ENCODE assay signal across 15 cellular contexts in the genomic region with DNA sequence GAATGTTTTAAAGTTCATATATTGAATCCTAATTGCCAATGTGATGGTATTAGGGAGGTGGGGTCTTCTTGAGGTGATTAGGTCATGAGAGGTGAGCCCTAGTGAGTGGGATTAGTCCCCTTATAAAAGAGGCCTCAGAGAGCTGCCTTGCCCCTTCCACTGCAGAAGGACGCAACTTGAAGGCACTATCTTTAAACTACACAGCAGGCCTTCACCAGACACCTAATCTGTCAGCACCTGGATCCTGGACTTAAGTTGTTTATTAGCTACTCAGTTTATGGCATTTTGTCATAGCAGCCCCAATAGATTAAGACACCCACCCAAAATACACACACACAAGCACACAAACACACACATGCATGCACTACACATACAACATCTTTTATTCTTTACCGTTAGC.
DNase-seq lines count a peak whose midpoint lies in the region; ATAC-seq and TF ChIP-seq lines count a peak whose summit lies in the region.
"Had no signal": no experiment of that assay in that cellular context is flagged by ENCODE, and none has a peak within 500 bp of the region (broad histone marks: within the 10 kb centered on the region; RNA-seq: fewer than 3 reads in every experiment).

No MANE protein-coding gene starts in this region.

- H3K9ac ChIP-seq in endodermal cell (ENCODE audit: extremely low read depth, low read length, poor library complexity, severe bottlenecking) = no peak overlapping the region

- H3K4me3 ChIP-seq in endodermal cell (ENCODE audit: low read length) (no peak overlapping the region), breast epithelium (no peak overlapping the region)

- H3K36me3 Mint-ChIP-seq in endodermal cell (ENCODE audit: low read depth) = peaks cover 6% of the 10 kb centered on the region
- peaks cover 3% of the 10 kb centered on the region for H3K36me3 Mint-ChIP-seq in neural crest cell (ENCODE audit: low read depth)
- H3K36me3 Mint-ChIP-seq: CD4-positive, CD25-positive, alpha-beta regulatory T cell; CD8-positive, alpha-beta memory T cell had no signal

- no peaks in the 10 kb centered on the region for H3K27me3 Mint-ChIP-seq in endodermal cell (ENCODE audit: insufficient read depth)
- H3K27me3 Mint-ChIP-seq in neural crest cell (ENCODE audit: low read depth) = no peaks in the 10 kb centered on the region
- H3K27me3 Mint-ChIP-seq: CD4-positive, CD25-positive, alpha-beta regulatory T cell had no signal

- H3K9me3 Mint-ChIP-seq in endodermal cell (peaks cover 12% of the 10 kb centered on the region), neural crest cell (peaks cover 3% of the 10 kb centered on the region)

- H3K27ac Mint-ChIP-seq in endodermal cell (peak overlapping the region; percentile 17), neural crest cell (ENCODE audit: unreplicated experiment) (peak overlapping the region; percentile 13)
- H3K27ac Mint-ChIP-seq: CD4-positive, CD25-positive, alpha-beta regulatory T cell; CD8-positive, alpha-beta memory T cell; H9 had no signal

- H3K9me3 ChIP-seq in endodermal cell (ENCODE audit: control insufficient read depth, low read length) = peaks cover 8% of the 10 kb centered on the region
- peaks cover 0 to 8% of the 10 kb centered on the region in 2 donors for H3K9me3 ChIP-seq in breast epithelium
- H3K9me3 ChIP-seq: BE2C had no signal

- intact Hi-C loops in left cardiac atrium (cut with DNase I) = no loop called here
- intact Hi-C loops in breast epithelium (cut with DNase I; ENCODE audit: low total_unique reads) = no loop called here

- H3K4me3 Mint-ChIP-seq in endodermal cell (no peak overlapping the region), neural crest cell (no peak overlapping the region)
- H3K4me3 Mint-ChIP-seq: CD4-positive, CD25-positive, alpha-beta regulatory T cell; CD8-positive, alpha-beta memory T cell; H9 had no signal

- 44% methylated on average over 2 of the region's 2 CpGs; no CpG with 5 or more reads in 1 of the 2 experiments for WGBS in endodermal cell (ENCODE audit: insufficient coverage in 1 of 2, insufficient read length in 1 of 2), 2 experiments

- H3K4me1 Mint-ChIP-seq in endodermal cell = peaks cover 26% of the 10 kb centered on the region
- no peaks in the 10 kb centered on the region for H3K4me1 Mint-ChIP-seq in neural crest cell
- H3K4me1 Mint-ChIP-seq: CD4-positive, CD25-positive, alpha-beta regulatory T cell had no signal

- peak; percentile 94 for DNase-seq in NCI-H82 (lab: John Stamatoyannopoulos, UW)
- no peak for DNase-seq in endodermal cell
- DNase-seq in left cardiac atrium = no peak
- DNase-seq in neural crest cell (ENCODE audit: low read depth, low spot score) = no peak
- DNase-seq in AG08396 (ENCODE audit: low spot score) = no peak
- no peak for DNase-seq in breast epithelium (ENCODE audit: low spot score in 2 of 2)
- DNase-seq: BE2C; C1 segment of cervical spinal cord; CD4-positive, CD25-positive, alpha-beta regulatory T cell; CD8-positive, alpha-beta memory T cell; COR-L47; DMS 273 treated with DMSO at 0.1 percent for 48 hours; GDM1; H9; IMR-90 had no signal

- H3K27ac ChIP-seq in endodermal cell (ENCODE audit: low read depth, low read length) = no peak overlapping the region
- no peak overlapping the region for H3K27ac ChIP-seq in breast epithelium

- H3K4me1 ChIP-seq in endodermal cell (ENCODE audit: control insufficient read depth, insufficient read depth, low read length) (no peaks in the 10 kb centered on the region), breast epithelium (no peaks in the 10 kb centered on the region)
- H3K4me1 ChIP-seq: BE2C had no signal

- TF ChIP-seq CTCF in endodermal cell (conservative IDR thresholded peaks at IDR 0.05) (no peak), neural crest cell (conservative IDR thresholded peaks at IDR 0.05) (no peak), breast epithelium (IDR thresholded peaks at IDR 0.05) (no peak)

- no peaks in the 10 kb centered on the region for H3K27me3 ChIP-seq in endodermal cell (ENCODE audit: control insufficient read depth, insufficient read depth, low read length, poor library complexity, severe bottlenecking)
- no peaks in the 10 kb centered on the region for H3K27me3 ChIP-seq in breast epithelium
- H3K27me3 ChIP-seq: BE2C had no signal

- TF ChIP-seq POLR2A in breast epithelium (IDR thresholded peaks at IDR 0.05) = no peak

- peak; percentile 36 to 68 for ATAC-seq in left cardiac atrium

- H3K36me3 ChIP-seq in endodermal cell (ENCODE audit: control insufficient read depth, insufficient read depth, low read length) (no peaks in the 10 kb centered on the region), breast epithelium (no peaks in the 10 kb centered on the region)
- H3K36me3 ChIP-seq: BE2C had no signal
